Comparison of ENCODE assay signal across 16 cellular contexts in the genomic region with DNA sequence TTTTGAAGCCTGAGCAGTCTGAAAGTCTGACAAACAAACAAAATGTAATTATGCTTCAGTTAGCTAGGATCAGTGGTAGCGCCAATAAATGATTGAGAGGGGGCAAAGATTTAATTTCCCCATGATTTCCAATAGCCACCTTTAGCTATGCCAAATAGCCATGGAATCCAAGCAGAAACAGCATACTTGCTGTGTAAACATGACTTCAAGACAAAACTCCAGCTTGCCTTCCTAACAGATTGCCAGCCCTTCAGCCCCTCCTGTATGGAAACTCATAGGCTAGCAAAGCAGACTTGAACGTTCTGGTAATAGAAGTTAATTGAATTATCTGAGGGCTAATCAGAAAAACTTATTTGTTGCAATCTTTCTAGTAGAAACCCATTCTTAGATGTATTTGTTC. TPM values are rescaled to one million over a fixed set of nuclear protein-coding genes. Genes with fewer than 3 reads are reported as not detected.
A peak's percentile ranks its signal among the peaks of the same experiment; 100 is the strongest.
DNase-seq lines count a peak whose midpoint lies in the region; ATAC-seq and TF ChIP-seq lines count a peak whose summit lies in the region.
"Had no signal": no experiment of that assay in that cellular context is flagged by ENCODE, and none has a peak within 500 bp of the region (broad histone marks: within the 10 kb centered on the region; RNA-seq: fewer than 3 reads in every experiment).

No MANE protein-coding gene starts in this region.

- H2AFZ ChIP-seq in OCI-LY1 (ENCODE audit: low read length) = no peak overlapping the region
- H2AFZ ChIP-seq: GM23248 had no signal

- H3K9me2 ChIP-seq in OCI-LY1 (ENCODE audit: low read depth, low read length) = no peaks in the 10 kb centered on the region

- no peak overlapping the region for H3K27ac Mint-ChIP-seq in stimulated activated effector memory CD8-positive, alpha-beta T cell treated with anti-CD3 and anti-CD28 coated beads, Interleukin-12 subunit alpha, Interleukin-12 subunit beta, amount 100 ng/mL, for 72 hours
- H3K27ac Mint-ChIP-seq: CD4-positive, CD25-positive, alpha-beta regulatory T cell had no signal

- H3K9me3 ChIP-seq in BLaER1 treated with 17β-estradiol and CSF1 and Interleukin-3, amounts not matched to agents 10 nM and 100 nM (replicated peaks in 1 of 11) = 0 out of 22 replicates have a peak, but pooled peaks cover 0 to 5% (median 0%) of the 10 kb centered on the region in 11 experiments
- no peaks in the 10 kb centered on the region for H3K9me3 ChIP-seq in OCI-LY1 (ENCODE audit: low read length)
- H3K9me3 ChIP-seq: BLaER1 had no signal

- no peaks in the 10 kb centered on the region for H3K27me3 ChIP-seq in BLaER1 treated with 17β-estradiol and CSF1 and Interleukin-3, amounts not matched to agents 10 nM and 100 nM
- no peaks in the 10 kb centered on the region for H3K27me3 ChIP-seq in OCI-LY1 (ENCODE audit: insufficient read depth, low read length)
- H3K27me3 ChIP-seq: BLaER1 had no signal

- H3K4me1 ChIP-seq in BLaER1 treated with 17β-estradiol and CSF1 and Interleukin-3, amounts not matched to agents 10 nM and 100 nM = peaks cover 15 to 97% (median 59%) of the 10 kb centered on the region in 10 experiments; a peak in 19 of 20 replicates
- H3K4me1 ChIP-seq in OCI-LY1 (ENCODE audit: insufficient read depth, low read length, severe bottlenecking) = peaks cover 25% of the 10 kb centered on the region

- ATAC-seq in left lobe of liver (peak; percentile 9), GM18861 (IDR thresholded peaks at IDR 0.05; ENCODE audit: unreplicated experiment) (no peak)
- no peak for ATAC-seq in stimulated activated effector memory CD8-positive, alpha-beta T cell treated with anti-CD3 and anti-CD28 coated beads, Interleukin-12 subunit alpha, Interleukin-12 subunit beta, amount 100 ng/mL, for 72 hours
- ATAC-seq: GM12878, HCT116 had no signal

- DNase-seq in NB4 (ENCODE audit: low read depth) (no peak), left lobe of liver (ENCODE audit: low spot score) (no peak), hypothalamus (lab: John Stamatoyannopoulos, UW) (no peak), NAMALWA (ENCODE audit: low spot score) (no peak)
- DNase-seq in stimulated activated effector memory CD8-positive, alpha-beta T cell treated with anti-CD3 and anti-CD28 coated beads, Interleukin-12 subunit alpha, Interleukin-12 subunit beta, amount 100 ng/mL, for 72 hours (ENCODE audit: low spot score in 2 of 2) = no peak
- DNase-seq: 8988T; AML-193; CD4-positive, CD25-positive, alpha-beta regulatory T cell; DMS79; GM23248 had no signal

- H3K4me1 Mint-ChIP-seq in stimulated activated effector memory CD8-positive, alpha-beta T cell treated with anti-CD3 and anti-CD28 coated beads, Interleukin-12 subunit alpha, Interleukin-12 subunit beta, amount 100 ng/mL, for 72 hours = peaks cover 17% of the 10 kb centered on the region

- no peaks in the 10 kb centered on the region for H3K9me3 Mint-ChIP-seq in stimulated activated effector memory CD8-positive, alpha-beta T cell treated with anti-CD3 and anti-CD28 coated beads, Interleukin-12 subunit alpha, Interleukin-12 subunit beta, amount 100 ng/mL, for 72 hours
- H3K9me3 Mint-ChIP-seq: CD4-positive, CD25-positive, alpha-beta regulatory T cell had no signal

- H3K4me2 ChIP-seq in BLaER1 treated with 17β-estradiol and CSF1 and Interleukin-3, amounts not matched to agents 10 nM and 100 nM = peak overlapping the region in 4 of 11 experiments; percentile 87 to 95 (median 93); a peak in 7 of 22 replicates
- H3K4me2 ChIP-seq in OCI-LY1 (ENCODE audit: low read length) = peak overlapping the region; percentile 84; the same call in 1 of the 2 replicates
- H3K4me2 ChIP-seq: BLaER1 had no signal

- no peaks in the 10 kb centered on the region for H3F3A ChIP-seq in OCI-LY1 (ENCODE audit: insufficient read depth, low read length)

- no peak for TF ChIP-seq CTCF in NB4 (IDR thresholded peaks at IDR 0.05; ENCODE audit: low read depth, low read length)
- no peak for TF ChIP-seq CTCF in OCI-LY1 (IDR thresholded peaks at IDR 0.05; ENCODE audit: low read length)

- H4K20me1 ChIP-seq in BLaER1 treated with 17β-estradiol and CSF1 and Interleukin-3, amounts not matched to agents 10 nM and 100 nM = no peaks in the 10 kb centered on the region
- no peaks in the 10 kb centered on the region for H4K20me1 ChIP-seq in OCI-LY1 (ENCODE audit: insufficient read depth, low read length)
- H4K20me1 ChIP-seq: BLaER1 had no signal

- peak overlapping the region in 6 of 11 experiments; percentile 0 to 97 (median 89); a peak in 8 of 22 replicates for H3K27ac ChIP-seq in BLaER1 treated with 17β-estradiol and CSF1 and Interleukin-3, amounts not matched to agents 10 nM and 100 nM
- no peak overlapping the region for H3K27ac ChIP-seq in OCI-LY1 (ENCODE audit: low read depth, low read length, poor library complexity, severe bottlenecking)
- H3K27ac ChIP-seq: BLaER1, GM23248 had no signal

- H3K36me3 Mint-ChIP-seq in stimulated activated effector memory CD8-positive, alpha-beta T cell treated with anti-CD3 and anti-CD28 coated beads, Interleukin-12 subunit alpha, Interleukin-12 subunit beta, amount 100 ng/mL, for 72 hours = no peaks in the 10 kb centered on the region
- H3K36me3 Mint-ChIP-seq: CD4-positive, CD25-positive, alpha-beta regulatory T cell had no signal

- no peak overlapping the region for H3K4me3 Mint-ChIP-seq in stimulated activated effector memory CD8-positive, alpha-beta T cell treated with anti-CD3 and anti-CD28 coated beads, Interleukin-12 subunit alpha, Interleukin-12 subunit beta, amount 100 ng/mL, for 72 hours
- H3K4me3 Mint-ChIP-seq: CD4-positive, CD25-positive, alpha-beta regulatory T cell had no signal

- TF ChIP-seq POLR2A in NB4 (IDR thresholded peaks at IDR 0.05; ENCODE audit: extremely low read depth, insufficient read length) = no peak

- H3K79me2 ChIP-seq in OCI-LY1 (ENCODE audit: insufficient read depth, low read length) = no peaks in the 10 kb centered on the region

- 0 out of 22 replicates have a peak, but pooled peaks cover 0 to 6% (median 0%) of the 10 kb centered on the region in 11 experiments for H3K36me3 ChIP-seq in BLaER1 treated with 17β-estradiol and CSF1 and Interleukin-3, amounts not matched to agents 10 nM and 100 nM
- H3K36me3 ChIP-seq in OCI-LY1 (ENCODE audit: insufficient read depth, low read length) = no peaks in the 10 kb centered on the region; the same call in 1 of the 2 replicates
- H3K36me3 ChIP-seq: BLaER1 had no signal

- H3K4me3 ChIP-seq in BLaER1 treated with 17β-estradiol and CSF1 and Interleukin-3, amounts not matched to agents 10 nM and 100 nM = peak overlapping the region in 2 of 10 experiments; percentile 53 to 55; a peak in 4 of 20 replicates
- H3K4me3 ChIP-seq in NB4 (ENCODE audit: low read depth, low read length) (peak overlapping the region; percentile 90), OCI-LY1 (ENCODE audit: low read depth, low read length, poor library complexity, severe bottlenecking) (no peak overlapping the region)
- H3K4me3 ChIP-seq: BLaER1, GM12878, GM23248 had no signal

- H3K9ac ChIP-seq in BLaER1 treated with 17β-estradiol and CSF1 and Interleukin-3, amounts not matched to agents 10 nM and 100 nM = peak overlapping the region in 2 of 11 experiments; percentile 25 to 87; a peak in 4 of 22 replicates
- H3K9ac ChIP-seq in OCI-LY1 (ENCODE audit: low read length) = no peak overlapping the region
- H3K9ac ChIP-seq: BLaER1, GM23248 had no signal

RNA-seq across cellular contexts. Expression of gene SLC30A1, which starts 25.6 kb away (rescaled TPM):
- total RNA-seq in left lobe of liver = 48.6 TPM
